Comparison of ENCODE assay signal across 13 cellular contexts in genomic region chr1:94298861-94299260, GRCh38.
DNase-seq lines count a peak whose midpoint lies in the region; ATAC-seq and TF ChIP-seq lines count a peak whose summit lies in the region.
"Had no signal": no experiment of that assay in that cellular context is flagged by ENCODE, and none has a peak within 500 bp of the region (broad histone marks: within the 10 kb centered on the region; RNA-seq: fewer than 3 reads in every experiment).

No MANE protein-coding gene starts in this region.

- 30 to 48% (median 40%) methylated on average over 2 of the region's 2 CpGs for WGBS in adrenal gland, 4 donors

- TF ChIP-seq CTCF in Calu3 (IDR thresholded peaks at IDR 0.05; ENCODE audit: unreplicated experiment): no peak
- TF ChIP-seq CTCF in adrenal gland (IDR thresholded peaks at IDR 0.05): no peak

- ATAC-seq in Right ventricle myocardium superior (ENCODE audit: poor library complexity) (peak; percentile 82), sciatic nerve (peak; percentile 81)
- ATAC-seq: activated naive CD4-positive, alpha-beta T cell treated with anti-CD3 and anti-CD28 coated beads, Interleukin-2, amount 50 U/mL, for 72 hours had no signal

- no TSS peak for BruUV-seq in Calu3 (replicated peaks; lab: Mats Ljungman, UMichigan)

- H3K4me3 Mint-ChIP-seq in Calu3 (ENCODE audit: low read depth, unreplicated experiment): no peak overlapping the region
- H3K4me3 Mint-ChIP-seq: dendritic cell treated with granulocyte-macrophage colony-stimulating factor and Interleukin-4, amounts not matched to agents 40 ng/mL and 50 ng/mL, for 4 days; T-helper 2 cell treated with Interferon-gamma antibody and Interleukin-4, amounts not matched to agents 5 μg/mL and 100 μg/mL, for 36 hours had no signal

- no peaks in the 10 kb centered on the region for H3K4me1 ChIP-seq in adrenal gland (replicated peaks in 1 of 2)

- no peaks in the 10 kb centered on the region for H3K27me3 Mint-ChIP-seq in Calu3 (ENCODE audit: unreplicated experiment)
- H3K27me3 Mint-ChIP-seq: dendritic cell treated with granulocyte-macrophage colony-stimulating factor and Interleukin-4, amounts not matched to agents 40 ng/mL and 50 ng/mL, for 4 days had no signal

- H3K27ac Mint-ChIP-seq in Calu3 (ENCODE audit: unreplicated experiment): peak overlapping the region; percentile 82
- H3K27ac Mint-ChIP-seq: activated naive CD4-positive, alpha-beta T cell treated with anti-CD3 and anti-CD28 coated beads, Interleukin-2, amount 50 U/mL, for 72 hours; dendritic cell treated with granulocyte-macrophage colony-stimulating factor and Interleukin-4, amounts not matched to agents 40 ng/mL and 50 ng/mL, for 4 days; T-helper 2 cell treated with Interferon-gamma antibody and Interleukin-4, amounts not matched to agents 5 μg/mL and 100 μg/mL, for 36 hours had no signal

- H3K9me3 Mint-ChIP-seq in Calu3 (ENCODE audit: low read depth, unreplicated experiment): no peaks in the 10 kb centered on the region
- H3K9me3 Mint-ChIP-seq: activated naive CD4-positive, alpha-beta T cell treated with anti-CD3 and anti-CD28 coated beads, Interleukin-2, amount 50 U/mL, for 72 hours; T-helper 2 cell treated with Interferon-gamma antibody and Interleukin-4, amounts not matched to agents 5 μg/mL and 100 μg/mL, for 36 hours had no signal

- peaks cover 3% of the 10 kb centered on the region for H3K27me3 ChIP-seq in adrenal gland

- H3K36me3 ChIP-seq in adrenal gland (replicated peaks in 1 of 2): no peaks in the 10 kb centered on the region

- H3K4me3 ChIP-seq in adrenal gland: no peak overlapping the region
- H3K4me3 ChIP-seq: skin epidermis had no signal

- TF ChIP-seq POLR2A in adrenal gland (IDR thresholded peaks at IDR 0.05): no peak

- H3K36me3 Mint-ChIP-seq in Calu3 (ENCODE audit: insufficient read depth, unreplicated experiment): peaks cover 6% of the 10 kb centered on the region
- H3K36me3 Mint-ChIP-seq: activated naive CD4-positive, alpha-beta T cell treated with anti-CD3 and anti-CD28 coated beads, Interleukin-2, amount 50 U/mL, for 72 hours had no signal

- CTCF ChIA-PET in Calu3 (lab: Charles Lee): interaction anchor here (0.7 to 1.5 kb wide), 3 partner anchors 14 to 282 kb away, joined by 3 to 4 read pairs (median 4); no protein-coding TSS in a partner anchor

- H3K9me3 ChIP-seq in adrenal gland (replicated peaks in 1 of 3): no peaks in the 10 kb centered on the region

- no peak for DNase-seq in Calu3
- DNase-seq in adrenal gland: peak in 4 of 7 donors; percentile 18 to 55 (median 34)
- DNase-seq in Right ventricle myocardium superior: no peak
- DNase-seq in sciatic nerve (ENCODE audit: low spot score): no peak
- no peak for DNase-seq in OCI-M2 (lab: John Stamatoyannopoulos, UW; ENCODE audit: unreplicated experiment)
- no peak for DNase-seq in amygdala (lab: John Stamatoyannopoulos, UW)
- DNase-seq in NK-92 (lab: John Stamatoyannopoulos, UW; ENCODE audit: unreplicated experiment): no peak
- DNase-seq in NCI-H128 (lab: John Stamatoyannopoulos, UW; ENCODE audit: unreplicated experiment): no peak
- DNase-seq: NCI-H2029 treated with DMSO at 0.1 percent for 48 hours had no signal

- intact Hi-C loops in Calu3 (cut with micrococcal nuclease; ENCODE audit: unreplicated experiment) (no loop called here), adrenal gland (cut with DNase I) (no loop called here), Right ventricle myocardium superior (cut with DNase I) (no loop called here), sciatic nerve (cut with DNase I) (no loop called here)

- peak overlapping the region in 2 of 5 donors; percentile 15 to 59 for H3K27ac ChIP-seq in adrenal gland

- H3K4me1 Mint-ChIP-seq in Calu3 (ENCODE audit: low read depth, unreplicated experiment): peaks cover 30% of the 10 kb centered on the region

Comparison
In these comparisons a context has a peak if more than half of its experiments do, and no peak if none do; other contexts are left out.
1. DNase-seq: peak in adrenal gland (4 of 7); none in Calu3 (single experiment), Right ventricle myocardium superior (single experiment), sciatic nerve (single experiment), OCI-M2 (single experiment), amygdala (0 of 56), NK-92 (single experiment) and NCI-H128 (single experiment).